ENCODE assay signal across 31 cellular contexts in genomic region chr11:17861036-17861755, GRCh38.
"Had no signal": no experiment of that assay in that cellular context is flagged by ENCODE, and none has a peak within 500 bp of the region (broad histone marks: within the 10 kb centered on the region; RNA-seq: fewer than 3 reads in every experiment).

No MANE protein-coding gene starts in this region.

- H3K27me3 Mint-ChIP-seq: activated T-helper 17 cell treated with anti-CD3 and anti-CD28 coated beads, Interleukin-2, amount 50 U/mL, for 72 hours; progenitor cell of endocrine pancreas; stimulated activated memory B cell treated with anti-CD40 and anti-IgM and Interleukin-4, amounts not matched to agents 10 μg/mL and 1 μg/mL and 100 μg/mL, for 72 hours; stimulated activated naive CD8-positive, alpha-beta T cell treated with anti-CD3 and anti-CD28 coated beads, Interleukin-15, amount 100 ng/mL, for 72 hours had no signal

- DNase-seq: activated CD4-positive, alpha-beta T cell treated with anti-CD3 and anti-CD28 coated beads for 4 hours; activated CD4-positive, alpha-beta T cell treated with anti-CD3 and anti-CD28 coated beads, Interleukin-2, amount 50 U/mL, for 48 hours; activated CD4-positive, CD25-positive, alpha-beta regulatory T cell; activated CD8-positive, alpha-beta memory T cell treated with anti-CD3 and anti-CD28 coated beads for 24 hours; activated gamma-delta T cell treated with Interleukin-2 at 50 U/mL for 16 hours; activated naive CD4-positive, alpha-beta T cell treated with anti-CD3 and anti-CD28 coated beads, Interleukin-2, amount 50 U/mL, for 16 hours; activated T-cell treated with anti-CD3 and anti-CD28 coated beads, Interleukin-2, amount 50 U/mL, for 1 hour; amygdala; dermis blood vessel endothelial cell; effector CD4-positive, alpha-beta T cell; esophagus squamous epithelium; heart right ventricle; left lung; lower lobe of right lung; mesenchymal stem cell; natural killer cell; retina; small intestine; stimulated activated CD4-positive, alpha-beta T cell treated with anti-CD3 and anti-CD28 coated beads, Interleukin-1b, Interleukin-23, amount 100 ng/mL, for 48 hours; stimulated activated CD4-positive, alpha-beta T cell treated with anti-CD3 and anti-CD28 coated beads, Interleukin-4, amount 100 ng/mL, for 4 hours; stimulated activated CD8-positive, alpha-beta memory T cell treated with anti-CD3 and anti-CD28 coated beads, Interleukin-4, amount 100 ng/mL, for 48 hours; stimulated activated naive CD8-positive, alpha-beta T cell treated with anti-CD3 and anti-CD28 coated beads, Interleukin-15, amount 100 ng/mL, for 72 hours; substantia nigra; T-helper 1 cell; upper lobe of left lung had no signal

- H3K9me3 Mint-ChIP-seq: activated T-helper 17 cell treated with anti-CD3 and anti-CD28 coated beads, Interleukin-2, amount 50 U/mL, for 72 hours; natural killer cell; stimulated activated memory B cell treated with anti-CD40 and anti-IgM and Interleukin-4, amounts not matched to agents 10 μg/mL and 1 μg/mL and 100 μg/mL, for 72 hours; stimulated activated naive CD8-positive, alpha-beta T cell treated with anti-CD3 and anti-CD28 coated beads, Interleukin-15, amount 100 ng/mL, for 72 hours; T-helper 2 cell treated with Interferon-gamma antibody and Interleukin-4, amounts not matched to agents 5 μg/mL and 100 μg/mL, for 36 hours had no signal

- H3K4me1 ChIP-seq: esophagus squamous epithelium, left lung, lower lobe of right lung, upper lobe of left lung had no signal

- H3K36me3 ChIP-seq: heart right ventricle, left lung, lower lobe of right lung, upper lobe of left lung, vagina had no signal

- H3K27ac ChIP-seq: esophagus squamous epithelium, heart right ventricle, left lung, lower lobe of right lung, upper lobe of left lung, vagina had no signal

- H3K4me1 Mint-ChIP-seq: stimulated activated memory B cell treated with anti-CD40 and anti-IgM and Interleukin-4, amounts not matched to agents 10 μg/mL and 1 μg/mL and 100 μg/mL, for 72 hours had no signal

- ATAC-seq: activated T-helper 17 cell treated with anti-CD3 and anti-CD28 coated beads, Interleukin-2, amount 50 U/mL, for 72 hours; heart right ventricle; left lung; lower lobe of right lung; natural killer cell; sciatic nerve; stimulated activated memory B cell treated with anti-CD40 and anti-IgM and Interleukin-4, amounts not matched to agents 10 μg/mL and 1 μg/mL and 100 μg/mL, for 72 hours; stimulated activated naive CD8-positive, alpha-beta T cell treated with anti-CD3 and anti-CD28 coated beads, Interleukin-15, amount 100 ng/mL, for 72 hours had no signal

- H3K27ac Mint-ChIP-seq: activated T-helper 17 cell treated with anti-CD3 and anti-CD28 coated beads, Interleukin-2, amount 50 U/mL, for 72 hours; natural killer cell; progenitor cell of endocrine pancreas; stimulated activated memory B cell treated with anti-CD40 and anti-IgM and Interleukin-4, amounts not matched to agents 10 μg/mL and 1 μg/mL and 100 μg/mL, for 72 hours; stimulated activated naive CD8-positive, alpha-beta T cell treated with anti-CD3 and anti-CD28 coated beads, Interleukin-15, amount 100 ng/mL, for 72 hours; T-helper 2 cell treated with Interferon-gamma antibody and Interleukin-4, amounts not matched to agents 5 μg/mL and 100 μg/mL, for 36 hours had no signal

- H3K27me3 ChIP-seq: esophagus squamous epithelium, heart right ventricle, left lung, upper lobe of left lung, vagina had no signal

- H3K4me3 ChIP-seq: esophagus squamous epithelium, heart right ventricle, left lung, lower lobe of right lung, upper lobe of left lung, vagina had no signal

- H3K9me3 ChIP-seq: esophagus squamous epithelium, heart right ventricle, left lung, lower lobe of right lung, upper lobe of left lung, vagina had no signal

- H3K4me3 Mint-ChIP-seq: activated T-helper 17 cell treated with anti-CD3 and anti-CD28 coated beads, Interleukin-2, amount 50 U/mL, for 72 hours; natural killer cell; stimulated activated memory B cell treated with anti-CD40 and anti-IgM and Interleukin-4, amounts not matched to agents 10 μg/mL and 1 μg/mL and 100 μg/mL, for 72 hours; stimulated activated naive CD8-positive, alpha-beta T cell treated with anti-CD3 and anti-CD28 coated beads, Interleukin-15, amount 100 ng/mL, for 72 hours; T-helper 2 cell treated with Interferon-gamma antibody and Interleukin-4, amounts not matched to agents 5 μg/mL and 100 μg/mL, for 36 hours had no signal
